Comparison of ENCODE assay signal across 1 cellular context in the genomic region with DNA sequence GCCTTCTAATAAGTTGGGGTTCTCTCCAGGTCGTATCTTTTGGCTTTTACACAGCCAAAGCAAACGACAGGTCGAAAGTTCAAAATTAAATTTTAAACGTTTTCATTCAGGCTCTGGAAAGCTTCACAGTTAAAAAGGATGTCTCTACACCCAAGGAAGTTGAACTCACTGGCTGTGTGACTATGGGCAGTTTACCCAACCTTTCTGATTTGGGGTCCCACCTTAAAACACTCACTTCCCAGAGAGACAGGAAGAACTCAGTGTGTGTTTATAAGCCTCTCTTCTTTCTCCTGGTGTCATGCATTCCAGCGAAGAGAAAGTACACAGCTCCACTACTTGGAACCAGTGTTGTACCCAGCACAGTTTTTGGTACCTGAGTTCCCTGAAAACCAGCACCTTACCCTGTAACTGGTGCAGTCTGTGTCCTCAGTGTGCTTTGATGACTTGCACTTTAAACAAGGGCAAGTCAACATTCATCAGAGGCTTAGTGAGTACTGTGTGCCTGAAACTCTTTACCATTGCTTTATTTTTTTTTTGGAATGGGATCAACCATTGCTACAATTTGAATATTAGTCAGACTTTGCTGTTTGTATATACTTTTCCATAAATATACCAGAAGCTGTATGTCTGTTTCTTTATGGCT.
TF ChIP-seq lines count a peak whose summit lies in the region.

No MANE protein-coding gene starts in this region.

TF ChIP-seq in A549, 52 proteins besides CTCF, POLR2A, EP300 and RAD21 (continued from another document):
- TF ChIP-seq, protein P1, sequence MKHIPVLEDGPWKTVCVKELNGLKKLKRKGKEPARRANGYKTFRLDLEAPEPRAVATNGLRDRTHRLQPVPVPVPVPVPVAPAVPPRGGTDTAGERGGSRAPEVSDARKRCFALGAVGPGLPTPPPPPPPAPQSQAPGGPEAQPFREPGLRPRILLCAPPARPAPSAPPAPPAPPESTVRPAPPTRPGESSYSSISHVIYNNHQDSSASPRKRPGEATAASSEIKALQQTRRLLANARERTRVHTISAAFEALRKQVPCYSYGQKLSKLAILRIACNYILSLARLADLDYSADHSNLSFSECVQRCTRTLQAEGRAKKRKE (CRISPR knock-in tag; IDR thresholded peaks at IDR 0.05; ENCODE audit: low read depth), result no peak
- TF ChIP-seq HOXB5 (CRISPR knock-in tag; IDR thresholded peaks at IDR 0.05), result no peak
- TF ChIP-seq, protein P2, sequence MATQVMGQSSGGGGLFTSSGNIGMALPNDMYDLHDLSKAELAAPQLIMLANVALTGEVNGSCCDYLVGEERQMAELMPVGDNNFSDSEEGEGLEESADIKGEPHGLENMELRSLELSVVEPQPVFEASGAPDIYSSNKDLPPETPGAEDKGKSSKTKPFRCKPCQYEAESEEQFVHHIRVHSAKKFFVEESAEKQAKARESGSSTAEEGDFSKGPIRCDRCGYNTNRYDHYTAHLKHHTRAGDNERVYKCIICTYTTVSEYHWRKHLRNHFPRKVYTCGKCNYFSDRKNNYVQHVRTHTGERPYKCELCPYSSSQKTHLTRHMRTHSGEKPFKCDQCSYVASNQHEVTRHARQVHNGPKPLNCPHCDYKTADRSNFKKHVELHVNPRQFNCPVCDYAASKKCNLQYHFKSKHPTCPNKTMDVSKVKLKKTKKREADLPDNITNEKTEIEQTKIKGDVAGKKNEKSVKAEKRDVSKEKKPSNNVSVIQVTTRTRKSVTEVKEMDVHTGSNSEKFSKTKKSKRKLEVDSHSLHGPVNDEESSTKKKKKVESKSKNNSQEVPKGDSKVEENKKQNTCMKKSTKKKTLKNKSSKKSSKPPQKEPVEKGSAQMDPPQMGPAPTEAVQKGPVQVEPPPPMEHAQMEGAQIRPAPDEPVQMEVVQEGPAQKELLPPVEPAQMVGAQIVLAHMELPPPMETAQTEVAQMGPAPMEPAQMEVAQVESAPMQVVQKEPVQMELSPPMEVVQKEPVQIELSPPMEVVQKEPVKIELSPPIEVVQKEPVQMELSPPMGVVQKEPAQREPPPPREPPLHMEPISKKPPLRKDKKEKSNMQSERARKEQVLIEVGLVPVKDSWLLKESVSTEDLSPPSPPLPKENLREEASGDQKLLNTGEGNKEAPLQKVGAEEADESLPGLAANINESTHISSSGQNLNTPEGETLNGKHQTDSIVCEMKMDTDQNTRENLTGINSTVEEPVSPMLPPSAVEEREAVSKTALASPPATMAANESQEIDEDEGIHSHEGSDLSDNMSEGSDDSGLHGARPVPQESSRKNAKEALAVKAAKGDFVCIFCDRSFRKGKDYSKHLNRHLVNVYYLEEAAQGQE (IDR thresholded peaks at IDR 0.05), result no peak
- no peak for TF ChIP-seq ZSCAN20 (CRISPR knock-in tag; IDR thresholded peaks at IDR 0.05)
- TF ChIP-seq NPAS2 (CRISPR knock-in tag; IDR thresholded peaks at IDR 0.05; ENCODE audit: borderline replicate concordance), result no peak
